8 cellular contexts compared by ENCODE assay signal in genomic region chr11:120612363-120613263, GRCh38.
DNase-seq lines count a peak whose midpoint lies in the region; ATAC-seq and TF ChIP-seq lines count a peak whose summit lies in the region.

No MANE protein-coding gene starts in this region.

- ATAC-seq in GM18907 (IDR thresholded peaks at IDR 0.05; ENCODE audit: unreplicated experiment) (peak; percentile 85), HG02623 (IDR thresholded peaks at IDR 0.05; ENCODE audit: unreplicated experiment) (peak; percentile 84), right lobe of liver (peak in 3 of 4 donors; percentile 17 to 79 (median 23))

- intact Hi-C loops in right lobe of liver (cut with DNase I) (no loop called here), breast epithelium (cut with DNase I; ENCODE audit: low total_unique reads) (no loop called here)

- DNase-seq in NOMO-1 treated with dmso at 0.1 percent for 144 hours (lab: John Stamatoyannopoulos, UW; ENCODE audit: unreplicated experiment) (peak; percentile 48), right lobe of liver (peak in 1 of 3 donors; percentile 29), caudate nucleus (lab: John Stamatoyannopoulos, UW) (no peak), breast epithelium (ENCODE audit: low spot score in 2 of 2) (no peak), DMS79 (lab: John Stamatoyannopoulos, UW) (no peak)
- DNase-seq in activated CD8-positive, alpha-beta memory T cell treated with anti-CD3 and anti-CD28 coated beads for 24 hours = no peak

- WGBS in right lobe of liver (ENCODE audit: insufficient coverage, low coverage, low lambda C conversion rate, missing lambda C conversion rate) = 49% methylated on average over 8 of the region's 9 CpGs

- TF ChIP-seq CTCF in right lobe of liver (IDR thresholded peaks at IDR 0.05) (no peak), breast epithelium (IDR thresholded peaks at IDR 0.05) (no peak)

- H3K4me3 ChIP-seq in right lobe of liver = no peak overlapping the region
- H3K4me3 ChIP-seq in breast epithelium = no peak overlapping the region

- TF ChIP-seq POLR2A in right lobe of liver (IDR thresholded peaks at IDR 0.05) (no peak), breast epithelium (IDR thresholded peaks at IDR 0.05) (no peak)

- H3K27ac ChIP-seq in right lobe of liver = no peak overlapping the region
- no peak overlapping the region for H3K27ac ChIP-seq in caudate nucleus (ENCODE audit: low read depth, low read length)
- no peak overlapping the region for H3K27ac ChIP-seq in breast epithelium

- no peaks in the 10 kb centered on the region for H3K9me3 ChIP-seq in right lobe of liver
- H3K9me3 ChIP-seq in breast epithelium = peaks cover 0 to 2% of the 10 kb centered on the region in 2 donors

- H3K36me3 ChIP-seq in right lobe of liver (no peaks in the 10 kb centered on the region), breast epithelium (no peaks in the 10 kb centered on the region)

- peaks cover 0 to 9% (median 0%) of the 10 kb centered on the region in 4 donors for H3K4me1 ChIP-seq in right lobe of liver
- peaks cover 0 to 5% of the 10 kb centered on the region in 2 donors for H3K4me1 ChIP-seq in breast epithelium

- H3K27me3 ChIP-seq in right lobe of liver (no peaks in the 10 kb centered on the region), breast epithelium (no peaks in the 10 kb centered on the region)

Comparison
In these comparisons a context has a peak if more than half of its experiments do, and no peak if none do; other contexts are left out.
1. ATAC-seq: peak in every context shown above with its lines; median percentile 85 in GM18907; 84 in HG02623; 23 in right lobe of liver.